In the genomic region with DNA sequence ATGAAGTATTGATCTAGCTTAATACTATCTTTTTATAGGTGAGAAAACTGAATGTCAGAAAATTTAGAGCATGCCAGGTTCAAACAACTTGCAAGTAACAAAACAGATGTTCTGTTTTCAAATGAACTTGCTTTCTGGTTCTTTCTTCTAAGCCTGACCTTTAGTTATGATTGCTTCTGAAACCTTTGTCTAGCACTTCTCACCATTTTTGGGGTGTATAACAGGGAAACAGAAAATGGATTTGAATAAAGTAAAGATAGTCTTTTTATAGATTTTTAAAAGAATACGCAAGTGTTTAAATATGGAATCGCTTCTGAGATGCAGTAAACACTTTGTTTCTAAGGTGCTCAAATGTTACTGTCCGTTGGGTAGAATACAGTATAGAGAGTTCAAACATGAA, we compare ENCODE assay signal across 21 cellular contexts.
"Had no signal": no experiment of that assay in that cellular context is flagged by ENCODE, and none has a peak within 500 bp of the region (broad histone marks: within the 10 kb centered on the region; RNA-seq: fewer than 3 reads in every experiment).

No MANE protein-coding gene starts in this region.

- H3K4me3 Mint-ChIP-seq: effector memory CD8-positive, alpha-beta T cell; naive thymus-derived CD8-positive, alpha-beta T cell; nephron progenitor cell; stimulated activated memory B cell treated with anti-CD40 and anti-IgM and Interleukin-4, amounts not matched to agents 10 μg/mL and 1 μg/mL and 100 μg/mL, for 72 hours; stimulated activated naive CD8-positive, alpha-beta T cell treated with anti-CD3 and anti-CD28 coated beads, Interleukin-15, amount 100 ng/mL, for 72 hours had no signal

- FAIRE-seq: endometrium, frontal cortex, keratinocyte had no signal

- H3K27me3 ChIP-seq: sigmoid colon, suprapubic skin, transverse colon, vagina had no signal

- H3K4me1 Mint-ChIP-seq: naive thymus-derived CD8-positive, alpha-beta T cell; nephron progenitor cell; stimulated activated naive CD8-positive, alpha-beta T cell treated with anti-CD3 and anti-CD28 coated beads, Interleukin-15, amount 100 ng/mL, for 72 hours had no signal

- ATAC-seq: effector memory CD8-positive, alpha-beta T cell; left ventricle myocardium superior; lower lobe of right lung; naive thymus-derived CD8-positive, alpha-beta T cell; right cardiac atrium; stimulated activated memory B cell treated with anti-CD40 and anti-IgM and Interleukin-4, amounts not matched to agents 10 μg/mL and 1 μg/mL and 100 μg/mL, for 72 hours; stimulated activated naive CD8-positive, alpha-beta T cell treated with anti-CD3 and anti-CD28 coated beads, Interleukin-15, amount 100 ng/mL, for 72 hours had no signal

- H3K9me3 Mint-ChIP-seq: nephron progenitor cell; stimulated activated naive CD8-positive, alpha-beta T cell treated with anti-CD3 and anti-CD28 coated beads, Interleukin-15, amount 100 ng/mL, for 72 hours had no signal

- H3K27ac Mint-ChIP-seq: effector memory CD8-positive, alpha-beta T cell; naive thymus-derived CD8-positive, alpha-beta T cell; nephron progenitor cell; stimulated activated memory B cell treated with anti-CD40 and anti-IgM and Interleukin-4, amounts not matched to agents 10 μg/mL and 1 μg/mL and 100 μg/mL, for 72 hours; stimulated activated naive CD8-positive, alpha-beta T cell treated with anti-CD3 and anti-CD28 coated beads, Interleukin-15, amount 100 ng/mL, for 72 hours had no signal

- H3K27me3 Mint-ChIP-seq: effector memory CD8-positive, alpha-beta T cell; stimulated activated memory B cell treated with anti-CD40 and anti-IgM and Interleukin-4, amounts not matched to agents 10 μg/mL and 1 μg/mL and 100 μg/mL, for 72 hours; stimulated activated naive CD8-positive, alpha-beta T cell treated with anti-CD3 and anti-CD28 coated beads, Interleukin-15, amount 100 ng/mL, for 72 hours had no signal

- H3K4me3 ChIP-seq: lower lobe of right lung, prostate gland, sigmoid colon, suprapubic skin, transverse colon, vagina had no signal

- DNase-seq: cortex of kidney; effector memory CD8-positive, alpha-beta T cell; erythroblast; hypothalamus; left ventricle myocardium superior; lower lobe of right lung; naive thymus-derived CD8-positive, alpha-beta T cell; nephron progenitor cell; nucleus accumbens; right cardiac atrium; sigmoid colon; stimulated activated CD4-positive, alpha-beta T cell treated with anti-CD3 and anti-CD28 coated beads, Interleukin-4, amount 100 ng/mL, for 4 hours; stimulated activated naive CD8-positive, alpha-beta T cell treated with anti-CD3 and anti-CD28 coated beads, Interleukin-15, amount 100 ng/mL, for 72 hours; transverse colon had no signal

- H3K27ac ChIP-seq: lower lobe of right lung, prostate gland, sigmoid colon, suprapubic skin, transverse colon, vagina had no signal

- H3K9me3 ChIP-seq: lower lobe of right lung, prostate gland, sigmoid colon, suprapubic skin, transverse colon, vagina had no signal

- H3K36me3 ChIP-seq: lower lobe of right lung, prostate gland, sigmoid colon, suprapubic skin, transverse colon, vagina had no signal

- H3K4me1 ChIP-seq: lower lobe of right lung, prostate gland, sigmoid colon, suprapubic skin, transverse colon, vagina had no signal

- H3K36me3 Mint-ChIP-seq: naive thymus-derived CD8-positive, alpha-beta T cell; stimulated activated memory B cell treated with anti-CD40 and anti-IgM and Interleukin-4, amounts not matched to agents 10 μg/mL and 1 μg/mL and 100 μg/mL, for 72 hours had no signal
